ENCODE assay signal across 8 cellular contexts in genomic region chr5:127878174-127878750, GRCh38.
DNase-seq lines count a peak whose midpoint lies in the region; ATAC-seq, FAIRE-seq and TF ChIP-seq lines count a peak whose summit lies in the region.

No MANE protein-coding gene starts in this region.

- H3K27me3 ChIP-seq in bronchial epithelial cell (ENCODE audit: control insufficient read depth, insufficient read depth, low read length), result no peaks in the 10 kb centered on the region

- peak; percentile 70 for TF ChIP-seq CTCF in AG10803 (conservative IDR thresholded peaks at IDR 0.05; ENCODE audit: low read length)
- peak; percentile 69 for TF ChIP-seq CTCF in bronchial epithelial cell (IDR thresholded peaks at IDR 0.05; ENCODE audit: insufficient read depth, low read length, severe bottlenecking)

- ATAC-seq in HG02852 (IDR thresholded peaks at IDR 0.05; ENCODE audit: unreplicated experiment) (no peak), HG03095 (IDR thresholded peaks at IDR 0.05; ENCODE audit: unreplicated experiment) (no peak)

- FAIRE-seq in GM18507 (lab: Jason Lieb, UNC), result peak; percentile 18
- FAIRE-seq in bronchial epithelial cell (lab: Jason Lieb, UNC), result peak; percentile 7

- DNase-seq in AG10803 (ENCODE audit: low read depth) (peak; percentile 47), GM18507 (ENCODE audit: extremely low spot score, insufficient read length, low read depth) (no peak), NCI-H524 (lab: John Stamatoyannopoulos, UW) (peak; percentile 48 to 84), bronchial epithelial cell (ENCODE audit: low read depth) (peak; percentile 52), lung microvascular endothelial cell (ENCODE audit: low read depth in 2 of 2) (peak; percentile 73)
- no peak for DNase-seq in activated CD4-positive, CD25-positive, alpha-beta regulatory T cell (lab: John Stamatoyannopoulos, UW)

- H3K4me3 ChIP-seq in AG10803 (ENCODE audit: low read length) (no peak overlapping the region), bronchial epithelial cell (ENCODE audit: low read depth, low read length) (no peak overlapping the region)

- no peaks in the 10 kb centered on the region for H3K36me3 ChIP-seq in bronchial epithelial cell (ENCODE audit: control insufficient read depth, insufficient read depth, low read length)

Comparison
In these comparisons a context has a peak if more than half of its experiments do, and no peak if none do; other contexts are left out.
1. DNase-seq: peak in AG10803 (single experiment), NCI-H524 (2 of 2), bronchial epithelial cell (single experiment) and lung microvascular endothelial cell (2 of 2); none in GM18507 (single experiment) and activated CD4-positive, CD25-positive, alpha-beta regulatory T cell (0 of 4).